In genomic region chr2:190882327-190882766, GRCh38 we compare ENCODE assay signal across 1 cellular context.
TF ChIP-seq lines count a peak whose summit lies in the region.

No MANE protein-coding gene starts in this region.

TF ChIP-seq in HCT116, 20 proteins besides CTCF, POLR2A, EP300 and RAD21 (continued from another document):
- no peak for TF ChIP-seq ATF3 (IDR thresholded peaks at IDR 0.05)
- no peak for TF ChIP-seq JUND (IDR thresholded peaks at IDR 0.05)
- TF ChIP-seq YY1 (IDR thresholded peaks at IDR 0.05; ENCODE audit: extremely low read depth, insufficient replicate concordance, low read depth, low read length) = no peak
